In the genomic region with DNA sequence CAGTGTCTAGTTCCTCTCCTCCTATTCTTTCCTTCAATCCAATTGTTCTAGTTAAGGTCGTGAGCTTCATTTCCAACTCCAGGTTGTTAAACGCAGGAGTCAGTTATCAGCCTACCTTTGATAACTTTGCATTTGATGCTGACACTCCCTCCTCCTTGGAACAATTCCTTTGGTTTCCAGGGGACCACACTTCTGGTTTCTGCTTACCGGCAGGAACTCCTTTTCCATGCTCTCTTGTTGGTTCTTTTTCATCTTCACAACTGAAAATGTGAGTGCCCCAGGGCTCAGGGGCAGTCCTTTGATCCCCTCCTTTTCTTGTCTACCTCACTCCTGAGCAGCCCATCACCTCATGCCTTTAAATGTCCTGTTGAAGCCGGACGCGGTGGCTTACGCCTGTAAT, we compare ENCODE assay signal across 9 cellular contexts.
"Had no signal": no experiment of that assay in that cellular context is flagged by ENCODE, and none has a peak within 500 bp of the region (broad histone marks: within the 10 kb centered on the region; RNA-seq: fewer than 3 reads in every experiment).

No MANE protein-coding gene starts in this region.

- H3K27ac Mint-ChIP-seq: HFFc6 had no signal

- ATAC-seq: HCT116, K562 had no signal

- H3K4me1 ChIP-seq: HAP-1 had no signal

- H3K9me3 ChIP-seq: HAP-1 had no signal

- DNase-seq: GOT3, H7, HFFc6, IMR-90, KG1 had no signal

- H3K4me3 ChIP-seq: HAP-1, K562 had no signal

- H3K27ac ChIP-seq: HL-60 had no signal

- H3K4me3 Mint-ChIP-seq: HFFc6 had no signal

- H3K9me3 Mint-ChIP-seq: HFFc6 had no signal
